14 cellular contexts compared by ENCODE assay signal in the genomic region with DNA sequence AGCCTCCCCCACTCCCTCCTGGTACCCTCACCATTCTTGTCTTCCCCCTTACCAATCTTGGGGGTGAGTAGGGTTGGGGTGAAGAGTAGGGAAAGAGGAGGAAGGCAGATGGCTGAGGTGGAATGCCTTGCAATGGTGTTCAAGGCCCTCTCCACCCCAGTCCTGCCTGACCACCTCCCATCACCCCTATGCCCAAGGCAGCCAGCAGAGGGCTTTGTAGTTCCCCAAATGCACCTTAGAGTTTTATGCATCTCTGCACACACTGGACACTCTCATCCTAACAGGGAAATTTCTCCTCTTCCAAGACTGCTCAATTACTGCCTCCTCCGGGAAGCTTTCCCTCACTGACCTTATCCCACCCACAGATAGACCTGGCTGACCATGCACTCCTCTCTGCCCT. TPM values are rescaled to one million over a fixed set of nuclear protein-coding genes. Genes with fewer than 3 reads are reported as not detected.
DNase-seq lines count a peak whose midpoint lies in the region; ATAC-seq, FAIRE-seq and TF ChIP-seq lines count a peak whose summit lies in the region.
"Had no signal": no experiment of that assay in that cellular context is flagged by ENCODE, and none has a peak within 500 bp of the region (broad histone marks: within the 10 kb centered on the region; RNA-seq: fewer than 3 reads in every experiment).

No MANE protein-coding gene starts in this region.

- POLR2A ChIA-PET in A549 (lab: Yijun Ruan, JAX) = no interaction called here

- H3K36me3 ChIP-seq in RWPE2 (ENCODE audit: low read depth) = no peaks in the 10 kb centered on the region

- no peak for FAIRE-seq in A549 (lab: Jason Lieb, UNC)

- H3K4me1 ChIP-seq in A549 = peaks cover 19% of the 10 kb centered on the region
- H3K4me1 ChIP-seq in RWPE2 (ENCODE audit: insufficient read depth, poor library complexity, severe bottlenecking) = peaks cover 11% of the 10 kb centered on the region

- DNase-seq in A549 (ENCODE audit: low read depth in 1 of 2, low spot score in 1 of 2) = peak in 1 of 2 experiments; percentile 50
- DNase-seq in RWPE2 (ENCODE audit: low spot score) = no peak
- peak; percentile 6 for DNase-seq in fibroblast of the conjunctiva (ENCODE audit: low read depth)
- no peak for DNase-seq in cerebellar nuclear complex (lab: John Stamatoyannopoulos, UW)
- no peak for DNase-seq in activated CD8-positive, alpha-beta memory T cell treated with anti-CD3 and anti-CD28 coated beads, Interleukin-2, amount 50 U/mL, for 48 hours
- DNase-seq in NCI-H510A treated with DMSO at 0.1 percent for 48 hours (lab: John Stamatoyannopoulos, UW) = no peak
- DNase-seq: activated CD8-positive, alpha-beta memory T cell treated with anti-CD3 and anti-CD28 coated beads, Interleukin-2, amount 50 U/mL, for 4 hours; DMS153; effector CD8-positive, alpha-beta T cell; NCI-H2107 had no signal

- ATAC-seq in A549 (peak; percentile 71 to 80; a peak in 5 of 6 replicates), RWPE2 (ENCODE audit: low read depth) (peak; percentile 70), HG02571 (IDR thresholded peaks at IDR 0.05; ENCODE audit: unreplicated experiment) (no peak)

- H3K27me3 ChIP-seq in RWPE2 (ENCODE audit: insufficient read depth, poor library complexity, severe bottlenecking) = no peaks in the 10 kb centered on the region

- CTCF ChIA-PET in A549 (lab: Yijun Ruan, JAX) = interaction anchor here (1.1 to 1.7 kb wide), 6 partner anchors 11 to 493 kb away, joined by 3 to 4 read pairs (median 3); a partner anchor contains a TSS

- H3K4me2 ChIP-seq in A549 = no peak overlapping the region

- no peak for TF ChIP-seq EP300 in A549 (IDR thresholded peaks at IDR 0.05)

- H3K9me3 ChIP-seq in A549 = no peaks in the 10 kb centered on the region
- no peaks in the 10 kb centered on the region for H3K9me3 ChIP-seq in RWPE2 (ENCODE audit: severe bottlenecking)

- peak overlapping the region in 1 of 2 experiments; percentile 56; a peak in 4 of 6 replicates for H3K27ac ChIP-seq in A549
- no peak overlapping the region for H3K27ac ChIP-seq in RWPE2 (ENCODE audit: poor library complexity, severe bottlenecking)
- H3K27ac ChIP-seq: SK-N-MC had no signal

- no peak for TF ChIP-seq POLR2A in A549 (IDR thresholded peaks at IDR 0.05; ENCODE audit: low read length)

- TF ChIP-seq CTCF in A549 (IDR thresholded peaks at IDR 0.05) (peak; percentile 30; the same call in 2 of the 3 replicates), GM12872 (IDR thresholded peaks at IDR 0.05; ENCODE audit: insufficient read depth, low read depth, low read length) (peak; percentile 52), RWPE2 (IDR thresholded peaks at IDR 0.05; ENCODE audit: poor library complexity, severe bottlenecking) (peak; percentile 38)

- WGBS in A549 (ENCODE audit: missing lambda C conversion rate) = 23% methylated on average over 1 of the region's 1 CpG

- peak; percentile 35 to 54; a peak in 4 of 5 replicates for TF ChIP-seq RAD21 in A549 (conservative IDR thresholded peaks at IDR 0.05 in 1 of 2, IDR thresholded peaks at IDR 0.05 in 1 of 2)

- H3K4me3 ChIP-seq in A549 (no peak overlapping the region), RWPE2 (ENCODE audit: severe bottlenecking) (no peak overlapping the region)
- H3K4me3 ChIP-seq: lung, SK-N-MC had no signal

TF ChIP-seq in A549, 52 proteins besides CTCF, POLR2A, EP300 and RAD21:
- TF ChIP-seq EHF (CRISPR knock-in tag; IDR thresholded peaks at IDR 0.05) (no peak), SMC3 (IDR thresholded peaks at IDR 0.05) (peak; percentile 46; the same call in 2 of the 3 replicates)

RNA-seq across cellular contexts. Expression of a gene that starts 15.4 kb away (rescaled TPM):
- polyA plus RNA-seq in A549 (2011; rRNA removed) (0.78 and 1.0 TPM in 2 replicates), A549 (2017; fragmentation: RNase III; extraction: RNeasy Plus Mini Kit Qiagen cat#74134 plus additional on column Dnase treatment) (0.75 to 1.1 TPM (median 1.0 TPM) in 3 replicates)
- polyA plus RNA-seq in A549 (2012; cell fraction: cytosol; rRNA removed) = 1.3 and 1.4 TPM in 2 replicates
- polyA plus RNA-seq in A549 (2012; cell fraction: nucleus; rRNA removed) = 2.3 and 3.0 TPM in 2 replicates
- 0.97 and 1.2 TPM in 2 replicates for polyA minus RNA-seq in A549 (2011; rRNA and poly(A)+ RNA removed)

RNA-seq across cellular contexts. Expression of a gene that starts 30.1 kb away (rescaled TPM):
- 3.1 and 3.2 TPM in 2 replicates for polyA plus RNA-seq in A549 (2011; rRNA removed)
- polyA plus RNA-seq in A549 (2012; cell fraction: cytosol; rRNA removed) = 7.7 and 9.9 TPM in 2 replicates
- polyA plus RNA-seq in A549 (2012; cell fraction: nucleus; rRNA removed) = 28.9 and 31.5 TPM in 2 replicates
- 7.2 to 10.3 TPM (median 7.4 TPM) in 3 replicates for polyA plus RNA-seq in A549 (2017; fragmentation: RNase III; extraction: RNeasy Plus Mini Kit Qiagen cat#74134 plus additional on column Dnase treatment)
- 1.1 and 3.2 TPM in 2 replicates for polyA minus RNA-seq in A549 (2011; rRNA and poly(A)+ RNA removed)

RNA-seq across cellular contexts. Expression of a gene that starts 41.2 kb away (rescaled TPM):
- polyA plus RNA-seq in A549 (2011; rRNA removed) (231 and 258 TPM in 2 replicates), A549 (2017; fragmentation: RNase III; extraction: RNeasy Plus Mini Kit Qiagen cat#74134 plus additional on column Dnase treatment) (154 to 158 TPM (median 156 TPM) in 3 replicates)
- polyA plus RNA-seq in A549 (2012; cell fraction: cytosol; rRNA removed) = 172 and 229 TPM in 2 replicates
- polyA plus RNA-seq in A549 (2012; cell fraction: nucleus; rRNA removed) = 154 and 173 TPM in 2 replicates
- polyA minus RNA-seq in A549 (2011; rRNA and poly(A)+ RNA removed) = 135 and 176 TPM in 2 replicates
